ENCODE assay signal across 17 cellular contexts in the genomic region with DNA sequence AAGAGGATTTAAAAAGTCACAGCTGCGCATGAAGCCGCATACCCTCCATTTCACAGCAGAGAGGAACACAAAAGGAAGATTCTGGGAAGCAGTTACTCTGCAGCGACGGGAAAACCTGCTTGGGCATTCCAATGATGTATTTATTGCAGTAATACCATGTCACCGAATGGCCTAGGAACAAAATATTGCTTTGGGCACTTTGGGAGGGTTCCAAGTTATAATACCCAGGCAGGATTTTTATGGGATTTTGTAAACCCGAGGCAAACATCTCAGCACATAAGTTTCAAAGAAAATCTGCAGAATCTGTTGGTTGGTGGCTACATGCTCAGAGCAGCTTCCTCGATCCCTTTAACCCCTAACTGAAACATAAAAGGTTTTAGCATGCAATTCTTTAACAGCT.
A peak's percentile ranks its signal among the peaks of the same experiment; 100 is the strongest.
DNase-seq lines count a peak whose midpoint lies in the region; ATAC-seq and TF ChIP-seq lines count a peak whose summit lies in the region.
"Had no signal": no experiment of that assay in that cellular context is flagged by ENCODE, and none has a peak within 500 bp of the region (broad histone marks: within the 10 kb centered on the region; RNA-seq: fewer than 3 reads in every experiment).

No MANE protein-coding gene starts in this region.

- H2AFZ ChIP-seq in neural progenitor cell (replicated peaks): no peak overlapping the region
- no peak overlapping the region for H2AFZ ChIP-seq in osteoblast (ENCODE audit: low read length)
- H2AFZ ChIP-seq: GM23248 had no signal

- peaks cover 26% of the 10 kb centered on the region for H3K4me1 Mint-ChIP-seq in neural progenitor cell

- H4K20me1 ChIP-seq in neural progenitor cell (ENCODE audit: low read depth) (no peaks in the 10 kb centered on the region), osteoblast (ENCODE audit: insufficient read depth, low read length) (no peaks in the 10 kb centered on the region)

- H3K9ac ChIP-seq in neural progenitor cell: no peak overlapping the region
- H3K9ac ChIP-seq: GM23248 had no signal

- H3K27ac ChIP-seq in RWPE1 (no peak overlapping the region), neural progenitor cell (peak overlapping the region; percentile 48), osteoblast (ENCODE audit: low read depth, low read length) (no peak overlapping the region)
- H3K27ac ChIP-seq: GM23248, WERI-Rb-1 had no signal

- peaks cover 2% of the 10 kb centered on the region for H3F3A ChIP-seq in neural progenitor cell (ENCODE audit: low read depth)

- ATAC-seq in HG02678 (IDR thresholded peaks at IDR 0.05; ENCODE audit: unreplicated experiment): no peak
- ATAC-seq: left ventricle myocardium superior had no signal

- H3K27ac Mint-ChIP-seq in neural progenitor cell: peak overlapping the region; percentile 26
- H3K27ac Mint-ChIP-seq: activated CD4-positive, alpha-beta memory T cell treated with anti-CD3 and anti-CD28 coated beads, Interleukin-2, amount 10 ng/mL, durations not matched to agents 7 days and 5 days; activated T-cell treated with anti-CD3 and anti-CD28 coated beads, Interleukin-2, amount 50 U/mL, for 24 hours; CD4-positive, alpha-beta memory T cell had no signal

- H3K79me2 ChIP-seq in neural progenitor cell (ENCODE audit: low read depth) (no peaks in the 10 kb centered on the region), osteoblast (ENCODE audit: insufficient read depth, low read length) (peaks cover 20% of the 10 kb centered on the region)

- TF ChIP-seq CTCF in RWPE1 (conservative IDR thresholded peaks at IDR 0.05; ENCODE audit: low read depth): no peak
- TF ChIP-seq CTCF in neural progenitor cell (IDR thresholded peaks at IDR 0.05): no peak
- no peak for TF ChIP-seq CTCF in osteoblast (IDR thresholded peaks at IDR 0.05; ENCODE audit: extremely low read depth, low read depth, low read length)

- H3K9me3 ChIP-seq in neural progenitor cell (ENCODE audit: low read depth): no peaks in the 10 kb centered on the region
- H3K9me3 ChIP-seq in osteoblast (ENCODE audit: low read depth, low read length): no peaks in the 10 kb centered on the region

- CTCF ChIA-PET in RWPE1 (lab: Yijun Ruan, JAX): interaction anchor here (0.5 to 0.6 kb wide), 2 partner anchors 443 to 474 kb away, joined by 3 to 6 read pairs; no protein-coding TSS in a partner anchor

- DNase-seq in EL (peak; percentile 48), RWPE1 (ENCODE audit: low spot score) (peak; percentile 48), epidermal melanocyte (ENCODE audit: insufficient read length, low spot score) (peak; percentile 40), neural progenitor cell (ENCODE audit: low spot score) (peak; percentile 30), osteoblast (ENCODE audit: insufficient read length, low spot score, missing footprints) (no peak), A172 (ENCODE audit: low spot score) (no peak)
- no peak for DNase-seq in activated naive CD4-positive, alpha-beta T cell treated with Interleukin-2 at 50 U/mL for 16 hours
- DNase-seq: activated CD4-positive, alpha-beta memory T cell treated with anti-CD3 and anti-CD28 coated beads, Interleukin-2, amount 10 ng/mL, durations not matched to agents 7 days and 5 days; activated naive CD4-positive, alpha-beta T cell treated with anti-CD3 and anti-CD28 coated beads, Interleukin-2, amount 50 U/mL, for 16 hours; activated T-cell treated with anti-CD3 and anti-CD28 coated beads, Interleukin-2, amount 50 U/mL, for 24 hours; CD4-positive, alpha-beta memory T cell; GM23248; left ventricle myocardium superior; NCI-H187; trophoblast cell; WERI-Rb-1 had no signal

- H3K27me3 ChIP-seq in neural progenitor cell (no peaks in the 10 kb centered on the region), osteoblast (ENCODE audit: insufficient read depth, low read length) (no peaks in the 10 kb centered on the region)

- H3K9me3 Mint-ChIP-seq in neural progenitor cell: no peaks in the 10 kb centered on the region
- H3K9me3 Mint-ChIP-seq: activated CD4-positive, alpha-beta memory T cell treated with anti-CD3 and anti-CD28 coated beads, Interleukin-2, amount 10 ng/mL, durations not matched to agents 7 days and 5 days; activated T-cell treated with anti-CD3 and anti-CD28 coated beads, Interleukin-2, amount 50 U/mL, for 24 hours; CD4-positive, alpha-beta memory T cell had no signal

- H3K4me2 ChIP-seq in neural progenitor cell (peak overlapping the region; percentile 40), osteoblast (ENCODE audit: insufficient read depth, low read length) (no peak overlapping the region)

- H3K36me3 Mint-ChIP-seq in neural progenitor cell: no peaks in the 10 kb centered on the region

- H3K4me1 ChIP-seq in neural progenitor cell (peaks cover 36% of the 10 kb centered on the region), osteoblast (ENCODE audit: insufficient read depth, low read length) (peaks cover 20% of the 10 kb centered on the region)

- H3K4me3 ChIP-seq in neural progenitor cell (no peak overlapping the region), osteoblast (ENCODE audit: insufficient read depth, low read length) (no peak overlapping the region)
- H3K4me3 ChIP-seq: GM23248 had no signal

- no peaks in the 10 kb centered on the region for H3K36me3 ChIP-seq in neural progenitor cell
- no peaks in the 10 kb centered on the region for H3K36me3 ChIP-seq in osteoblast (ENCODE audit: insufficient read depth, low read length)
- H3K36me3 ChIP-seq: WERI-Rb-1 had no signal

- no peaks in the 10 kb centered on the region for H3K27me3 Mint-ChIP-seq in neural progenitor cell (ENCODE audit: insufficient read depth, low read depth)
- H3K27me3 Mint-ChIP-seq: activated CD4-positive, alpha-beta memory T cell treated with anti-CD3 and anti-CD28 coated beads, Interleukin-2, amount 10 ng/mL, durations not matched to agents 7 days and 5 days; activated T-cell treated with anti-CD3 and anti-CD28 coated beads, Interleukin-2, amount 50 U/mL, for 24 hours; CD4-positive, alpha-beta memory T cell had no signal

- H3K4me3 Mint-ChIP-seq in neural progenitor cell: no peak overlapping the region
- H3K4me3 Mint-ChIP-seq: activated CD4-positive, alpha-beta memory T cell treated with anti-CD3 and anti-CD28 coated beads, Interleukin-2, amount 10 ng/mL, durations not matched to agents 7 days and 5 days; activated T-cell treated with anti-CD3 and anti-CD28 coated beads, Interleukin-2, amount 50 U/mL, for 24 hours; CD4-positive, alpha-beta memory T cell had no signal

- POLR2A ChIA-PET in RWPE1 (lab: Yijun Ruan, JAX; ENCODE audit: low non-redundant PET): no interaction called here

Comparison
In these comparisons a context has a peak if more than half of its experiments do, and no peak if none do; other contexts are left out.
1. DNase-seq: peak in EL (single experiment), RWPE1 (single experiment), epidermal melanocyte (single experiment) and neural progenitor cell (single experiment); none in activated naive CD4-positive, alpha-beta T cell treated with Interleukin-2 at 50 U/mL for 16 hours (single experiment), osteoblast (single experiment) and A172 (single experiment).